In genomic region chr15:88918738-88919137, GRCh38 we compare ENCODE assay signal across 8 cellular contexts. TPM values are rescaled to one million over a fixed set of nuclear protein-coding genes. Genes with fewer than 3 reads are reported as not detected.
DNase-seq lines count a peak whose midpoint lies in the region; ATAC-seq and TF ChIP-seq lines count a peak whose summit lies in the region.

No MANE protein-coding gene starts in this region.

- ATAC-seq in GM18517 (IDR thresholded peaks at IDR 0.05; ENCODE audit: unreplicated experiment), result peak; percentile 66
- peak; percentile 58 for ATAC-seq in HG03095 (IDR thresholded peaks at IDR 0.05; ENCODE audit: unreplicated experiment)
- peak; percentile 70 to 96 (median 86) for ATAC-seq in heart right ventricle
- ATAC-seq in GM21515 (IDR thresholded peaks at IDR 0.05; ENCODE audit: unreplicated experiment), result no peak
- ATAC-seq in GM18867 (IDR thresholded peaks at IDR 0.05; ENCODE audit: unreplicated experiment), result no peak

- H3K4me1 ChIP-seq in heart right ventricle, result peaks cover 0 to 37% (median 10%) of the 10 kb centered on the region in 9 donors

- no peaks in the 10 kb centered on the region for H3K27me3 ChIP-seq in heart right ventricle

- H3K36me3 ChIP-seq in heart right ventricle, result no peaks in the 10 kb centered on the region

- no peak for TF ChIP-seq CTCF in heart right ventricle (IDR thresholded peaks at IDR 0.05)

- H3K27ac ChIP-seq in heart right ventricle, result peak overlapping the region in 7 of 10 donors; percentile 15 to 81 (median 53)

- peak; percentile 98 for DNase-seq in SW480 (ENCODE audit: low spot score)
- DNase-seq in heart right ventricle, result peak; percentile 28 to 74
- no peak for DNase-seq in NCI-H1048 (lab: John Stamatoyannopoulos, UW)
- no peak for DNase-seq in COLO668 (lab: John Stamatoyannopoulos, UW; ENCODE audit: unreplicated experiment)

- 27 to 34% methylated on average over 4 of the region's 4 CpGs for WGBS in heart right ventricle, 2 donors

- no peaks in the 10 kb centered on the region for H3K9me3 ChIP-seq in heart right ventricle

- no peak overlapping the region for H3K4me3 ChIP-seq in heart right ventricle

- intact Hi-C loops in heart right ventricle (cut with DNase I), result no loop called here

RNA-seq across cellular contexts. Expression of gene MFGE8, which starts 5.6 kb away (rescaled TPM):
- total RNA-seq in heart right ventricle, result 100 to 1,000 TPM; 359 to 690 (median 511) TPM
- polyA plus RNA-seq in heart right ventricle, result 100 to 1,000 TPM; 414 to 528 TPM

RNA-seq across cellular contexts. Expression of gene HAPLN3, which starts 23.4 kb away (rescaled TPM):
- 10 to 100 TPM in 1 of 10 donors, 1 to 10 TPM in 9; 1.2 to 25.8 (median 3.7) TPM for total RNA-seq in heart right ventricle
- polyA plus RNA-seq in heart right ventricle, result 1 to 10 TPM; 3.8 to 7.3 TPM

Comparison
In these comparisons a context has a peak if more than half of its experiments do, and no peak if none do; other contexts are left out.
1. ATAC-seq: peak in GM18517 (single experiment), HG03095 (single experiment) and heart right ventricle (8 of 8); none in GM21515 (single experiment) and GM18867 (single experiment).
2. DNase-seq: peak in SW480 (single experiment) and heart right ventricle (2 of 2); none in NCI-H1048 (single experiment) and COLO668 (single experiment).